In genomic region chr15:66865622-66866611, GRCh38 we compare ENCODE assay signal across 10 cellular contexts.
DNase-seq lines count a peak whose midpoint lies in the region; ATAC-seq and TF ChIP-seq lines count a peak whose summit lies in the region.
"Had no signal": no experiment of that assay in that cellular context is flagged by ENCODE, and none has a peak within 500 bp of the region (broad histone marks: within the 10 kb centered on the region; RNA-seq: fewer than 3 reads in every experiment).

No MANE protein-coding gene starts in this region.

- no peak overlapping the region for H3K4me3 Mint-ChIP-seq in chondrocyte (ENCODE audit: unreplicated experiment)
- H3K4me3 Mint-ChIP-seq: nephron had no signal

- peaks cover 4% of the 10 kb centered on the region for H3K9me3 Mint-ChIP-seq in chondrocyte (ENCODE audit: low read depth)

- H3K27ac Mint-ChIP-seq in chondrocyte (ENCODE audit: unreplicated experiment): no peak overlapping the region
- H3K27ac Mint-ChIP-seq: nephron had no signal

- H3K4me3 ChIP-seq in thyroid gland (replicated peaks in 1 of 3): no peak overlapping the region
- H3K4me3 ChIP-seq: tibial artery had no signal

- peak; percentile 40 for DNase-seq in activated CD8-positive, alpha-beta memory T cell treated with anti-CD3 and anti-CD28 coated beads for 24 hours
- DNase-seq in activated CD8-positive, alpha-beta memory T cell treated with anti-CD3 and anti-CD28 coated beads, Interleukin-2, amount 50 U/mL, for 4 hours: no peak
- peak; percentile 42 for DNase-seq in chondrocyte (ENCODE audit: low spot score)
- DNase-seq in thyroid gland: peak; percentile 69 to 70
- no peak for DNase-seq in NCI-H2171 (lab: John Stamatoyannopoulos, UW)
- DNase-seq in effector CD4-positive, alpha-beta T cell: no peak

- TF ChIP-seq POLR2A in thyroid gland (IDR thresholded peaks at IDR 0.05): no peak

- no peaks in the 10 kb centered on the region for H3K27me3 Mint-ChIP-seq in chondrocyte (ENCODE audit: low read depth)

- H3K36me3 Mint-ChIP-seq in chondrocyte (ENCODE audit: low read depth): peaks cover 2% of the 10 kb centered on the region

- TF ChIP-seq CTCF in chondrocyte (IDR thresholded peaks at IDR 0.05) (no peak), thyroid gland (IDR thresholded peaks at IDR 0.05) (no peak)

- peak; percentile 69 for ATAC-seq in HG03442 (IDR thresholded peaks at IDR 0.05; ENCODE audit: unreplicated experiment)
- ATAC-seq in HG03025 (IDR thresholded peaks at IDR 0.05; ENCODE audit: low FRiP score, unreplicated experiment): no peak

- 59 to 60% methylated on average over 13 to 14 of the region's 15 CpGs for WGBS in thyroid gland, 2 donors

- H3K9me3 ChIP-seq in thyroid gland: no peaks in the 10 kb centered on the region
- H3K9me3 ChIP-seq: tibial artery had no signal

- intact Hi-C loops in thyroid gland (cut with DNase I): no loop called here

- no peak overlapping the region for H3K27ac ChIP-seq in thyroid gland
- H3K27ac ChIP-seq: tibial artery had no signal

- H3K36me3 ChIP-seq in thyroid gland: no peaks in the 10 kb centered on the region

- H3K4me1 ChIP-seq in thyroid gland: peaks cover 0 to 15% of the 10 kb centered on the region in 2 donors

- peaks cover 16% of the 10 kb centered on the region for H3K4me1 Mint-ChIP-seq in chondrocyte (ENCODE audit: low read depth)

- H3K27me3 ChIP-seq in thyroid gland: no peaks in the 10 kb centered on the region
- H3K27me3 ChIP-seq: tibial artery had no signal

Comparison
In these comparisons a context has a peak if more than half of its experiments do, and no peak if none do; other contexts are left out.
1. DNase-seq: peak in activated CD8-positive, alpha-beta memory T cell treated with anti-CD3 and anti-CD28 coated beads for 24 hours (single experiment), chondrocyte (single experiment) and thyroid gland (2 of 2); none in activated CD8-positive, alpha-beta memory T cell treated with anti-CD3 and anti-CD28 coated beads, Interleukin-2, amount 50 U/mL, for 4 hours (single experiment), NCI-H2171 (single experiment) and effector CD4-positive, alpha-beta T cell (single experiment).